Comparison of ENCODE assay signal across 11 cellular contexts in genomic region chr1:150558761-150559626, GRCh38. TPM values are rescaled to one million over a fixed set of nuclear protein-coding genes. Genes with fewer than 3 reads are reported as not detected.
DNase-seq lines count a peak whose midpoint lies in the region; ATAC-seq lines count a peak whose summit lies in the region.
"Had no signal": no experiment of that assay in that cellular context is flagged by ENCODE, and none has a peak within 500 bp of the region (broad histone marks: within the 10 kb centered on the region; RNA-seq: fewer than 3 reads in every experiment).

No MANE protein-coding gene starts in this region.

- no peaks in the 10 kb centered on the region for H3K9me3 ChIP-seq in right cardiac atrium (ENCODE audit: control insufficient read depth, low read length)
- H3K9me3 ChIP-seq: MG63 had no signal

- no peak overlapping the region for H3K9ac ChIP-seq in rectal smooth muscle tissue (ENCODE audit: low read length)

- H3K27me3 ChIP-seq in right cardiac atrium (ENCODE audit: control insufficient read depth, insufficient read depth) (no peaks in the 10 kb centered on the region), rectal smooth muscle tissue (ENCODE audit: control insufficient read depth, insufficient read depth, low read length) (no peaks in the 10 kb centered on the region)
- H3K27me3 ChIP-seq: MG63 had no signal

- peak overlapping the region; percentile 9 for H3K27ac ChIP-seq in caudate nucleus (ENCODE audit: low read depth, low read length)
- no peak overlapping the region for H3K27ac ChIP-seq in right cardiac atrium (ENCODE audit: low read length)
- H3K27ac ChIP-seq in rectal smooth muscle tissue (ENCODE audit: low read depth, low read length), result peak overlapping the region; percentile 27

- WGBS in right cardiac atrium, result 60% methylated on average over 28 of the region's 28 CpGs

- peak; percentile 33 for DNase-seq in D341Med (ENCODE audit: low spot score)
- DNase-seq in caudate nucleus (lab: John Stamatoyannopoulos, UW), result peak in 6 of 61 donors; percentile 10 to 31 (median 16)
- DNase-seq in right cardiac atrium, result peak; percentile 81 to 90 (median 90)
- DNase-seq in medulla oblongata (ENCODE audit: extremely low spot score), result no peak
- DNase-seq in activated CD4-positive, alpha-beta T cell treated with anti-CD3 and anti-CD28 coated beads, Interleukin-2, amount 50 U/mL, for 48 hours, result no peak
- DNase-seq in DMS 273 treated with DMSO at 0.1 percent for 48 hours (lab: John Stamatoyannopoulos, UW), result no peak

- ATAC-seq in right cardiac atrium, result peak; percentile 1 to 14
- ATAC-seq in HG02623 (IDR thresholded peaks at IDR 0.05; ENCODE audit: unreplicated experiment), result no peak

- intact Hi-C loops in right cardiac atrium (cut with DNase I), result no loop called here

- H3K4me3 ChIP-seq in right cardiac atrium (ENCODE audit: low read length) (no peak overlapping the region), rectal smooth muscle tissue (ENCODE audit: low read length) (no peak overlapping the region)
- H3K4me3 ChIP-seq: MG63 had no signal

- peaks cover 5% of the 10 kb centered on the region for H3K36me3 ChIP-seq in rectal smooth muscle tissue (ENCODE audit: control insufficient read depth, insufficient read depth, low read length)

- H3K4me1 ChIP-seq in right cardiac atrium (ENCODE audit: control insufficient read depth, insufficient read depth, low read length) (peaks cover 22% of the 10 kb centered on the region), rectal smooth muscle tissue (ENCODE audit: control insufficient read depth, insufficient read depth, low read length) (peaks cover 31% of the 10 kb centered on the region)

RNA-seq across cellular contexts. Expression of gene ADAMTSL4, which starts 9.8 kb away (rescaled TPM):
- total RNA-seq in right cardiac atrium, result 10 to 100 TPM; 22.6 to 57.0 (median 37.2) TPM
- 26.3 TPM for polyA plus RNA-seq in right cardiac atrium

RNA-seq across cellular contexts. Expression of gene MCL1, which starts 20.4 kb away (rescaled TPM):
- 100 to 1,000 TPM in 1 of 4 donors, 10 to 100 TPM in 3; 65.5 to 130 (median 80.2) TPM for total RNA-seq in right cardiac atrium
- polyA plus RNA-seq in right cardiac atrium, result 78.7 TPM

RNA-seq across cellular contexts. Expression of gene FALEC, which starts 43.4 kb away (rescaled TPM):
- total RNA-seq in right cardiac atrium, result under 1 TPM in 2 of 4 donors, not detected in 2; 0.60 to 0.70 TPM
- not detected for polyA plus RNA-seq in right cardiac atrium
- total RNA-seq: bronchial epithelial cell, temporal lobe had no signal

RNA-seq across cellular contexts. Expression of gene ECM1, which starts 51.1 kb away (rescaled TPM):
- 10 to 100 TPM; 25.5 to 46.8 (median 34.8) TPM for total RNA-seq in right cardiac atrium
- polyA plus RNA-seq in right cardiac atrium, result 24.1 TPM

Comparison
In these comparisons a context has a peak if more than half of its experiments do, and no peak if none do; other contexts are left out.
1. DNase-seq: peak in D341Med (single experiment) and right cardiac atrium (3 of 3); none in medulla oblongata (single experiment), activated CD4-positive, alpha-beta T cell treated with anti-CD3 and anti-CD28 coated beads, Interleukin-2, amount 50 U/mL, for 48 hours (0 of 2) and DMS 273 treated with DMSO at 0.1 percent for 48 hours (single experiment).